Comparison of ENCODE assay signal across 14 cellular contexts in the genomic region with DNA sequence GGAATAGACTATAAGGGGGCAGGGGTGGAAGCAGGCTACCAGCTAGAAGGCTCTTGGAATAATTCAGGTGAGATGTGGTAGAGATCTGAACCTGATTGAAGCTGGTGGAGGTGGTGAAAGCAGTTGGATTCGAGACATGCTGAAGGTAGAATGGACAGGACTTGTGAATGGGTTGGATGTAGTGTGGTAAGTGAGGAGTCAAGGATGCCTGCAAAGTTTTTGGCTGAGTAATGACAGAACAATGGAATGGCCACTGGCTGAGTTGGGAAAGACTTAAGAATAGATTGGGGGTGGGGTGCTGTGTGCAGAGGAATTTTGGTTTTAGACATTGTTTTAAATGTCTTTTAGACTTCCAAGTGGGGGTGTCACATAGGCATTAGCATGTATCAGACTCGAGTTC. TPM values are rescaled to one million over a fixed set of nuclear protein-coding genes. Genes with fewer than 3 reads are reported as not detected.
DNase-seq lines count a peak whose midpoint lies in the region; ATAC-seq and TF ChIP-seq lines count a peak whose summit lies in the region.
"Had no signal": no experiment of that assay in that cellular context is flagged by ENCODE, and none has a peak within 500 bp of the region (broad histone marks: within the 10 kb centered on the region; RNA-seq: fewer than 3 reads in every experiment).

No MANE protein-coding gene starts in this region.

- no peaks in the 10 kb centered on the region for H3K79me2 ChIP-seq in fibroblast of lung (ENCODE audit: control insufficient read depth, insufficient read depth, low read length)

- no peaks in the 10 kb centered on the region for H4K20me1 ChIP-seq in fibroblast of lung (ENCODE audit: control insufficient read depth, extremely low read depth, insufficient read depth, low read length)

- intact Hi-C loops in cardiac septum (cut with DNase I): loop anchor here (5.0 kb wide), 1 partner anchor 107 kb away; no protein-coding TSS in a partner anchor

- no peak overlapping the region for H3K9ac ChIP-seq in fibroblast of lung (ENCODE audit: insufficient read depth, low read length)
- no peak overlapping the region for H3K9ac ChIP-seq in neuronal stem cell (ENCODE audit: low read depth, low read length, poor library complexity)

- no peak overlapping the region for H3K4me3 ChIP-seq in RWPE2 (ENCODE audit: severe bottlenecking)
- no peak overlapping the region for H3K4me3 ChIP-seq in fibroblast of lung (replicated peaks in 1 of 4; ENCODE audit: control extremely low read depth in 1 of 4, insufficient read depth in 1 of 4, low read depth in 3 of 4, low read length in 4 of 4)
- H3K4me3 ChIP-seq in neuronal stem cell (ENCODE audit: low read length in 2 of 2): no peak overlapping the region
- H3K4me3 ChIP-seq: dorsolateral prefrontal cortex, esophagus muscularis mucosa, Peyer's patch had no signal

- H3K14ac ChIP-seq in neuronal stem cell (ENCODE audit: low read length): no peak overlapping the region

- H3K27ac ChIP-seq in RWPE2 (ENCODE audit: poor library complexity, severe bottlenecking) (no peak overlapping the region), fibroblast of lung (ENCODE audit: insufficient read depth, low read length) (no peak overlapping the region), neuronal stem cell (replicated peaks; ENCODE audit: low read length) (peak overlapping the region; percentile 8)
- H3K27ac ChIP-seq: dorsolateral prefrontal cortex, esophagus muscularis mucosa, Peyer's patch had no signal

- no peaks in the 10 kb centered on the region for H3K4me1 ChIP-seq in RWPE2 (ENCODE audit: insufficient read depth, poor library complexity, severe bottlenecking)
- peaks cover 4% of the 10 kb centered on the region for H3K4me1 ChIP-seq in fibroblast of lung (ENCODE audit: control insufficient read depth, extremely low read depth, insufficient read depth, low read length)
- H3K4me1 ChIP-seq in neuronal stem cell (ENCODE audit: control insufficient read depth in 2 of 2, insufficient read depth in 1 of 2, low read depth in 1 of 2, low read length in 2 of 2): peaks cover 0 to 7% of the 10 kb centered on the region in 2 donors
- H3K4me1 ChIP-seq: esophagus muscularis mucosa, Peyer's patch had no signal

- no peaks in the 10 kb centered on the region for H3K9me3 ChIP-seq in RWPE2 (ENCODE audit: severe bottlenecking)
- H3K9me3 ChIP-seq in fibroblast of lung (ENCODE audit: control insufficient read depth, insufficient read depth, low read depth, low read length): no peaks in the 10 kb centered on the region
- no peaks in the 10 kb centered on the region for H3K9me3 ChIP-seq in neuronal stem cell (replicated peaks in 1 of 2; ENCODE audit: control insufficient read depth in 2 of 2, insufficient read depth in 1 of 2, low read depth in 1 of 2, low read length in 2 of 2)
- H3K9me3 ChIP-seq: esophagus muscularis mucosa, Peyer's patch had no signal

- no peak overlapping the region for H3K4ac ChIP-seq in neuronal stem cell (ENCODE audit: low read length)

- H2AK5ac ChIP-seq in neuronal stem cell (ENCODE audit: low read depth, low read length): no peak overlapping the region

- no peak for TF ChIP-seq POLR2A in GM18505 (IDR thresholded peaks at IDR 0.05; ENCODE audit: borderline replicate concordance, extremely low read depth, insufficient read depth, insufficient read length)

- no peak overlapping the region for H3K4me2 ChIP-seq in fibroblast of lung (ENCODE audit: extremely low read depth, insufficient read depth, low read length)
- no peak overlapping the region for H3K4me2 ChIP-seq in neuronal stem cell (ENCODE audit: insufficient read depth, low read length, poor library complexity, severe bottlenecking)

- no peak overlapping the region for H4K8ac ChIP-seq in neuronal stem cell (ENCODE audit: low read depth, low read length)

- H2AFZ ChIP-seq in fibroblast of lung (ENCODE audit: low read length) (no peak overlapping the region), neuronal stem cell (ENCODE audit: low read length) (no peak overlapping the region)

- H3K36me3 ChIP-seq in RWPE2 (ENCODE audit: low read depth) (peaks cover 13% of the 10 kb centered on the region), fibroblast of lung (ENCODE audit: control insufficient read depth, insufficient read depth, low read length) (no peaks in the 10 kb centered on the region), neuronal stem cell (replicated peaks in 1 of 2; ENCODE audit: control insufficient read depth in 2 of 2, insufficient read depth in 2 of 2, low read length in 2 of 2) (peaks cover 0 to 48% of the 10 kb centered on the region in 2 donors)

- no peak overlapping the region for H2BK120ac ChIP-seq in neuronal stem cell (ENCODE audit: low read depth, low read length)

- no peak overlapping the region for H4K91ac ChIP-seq in neuronal stem cell (ENCODE audit: low read depth, low read length, poor library complexity)

- no peak for TF ChIP-seq CTCF in RWPE2 (IDR thresholded peaks at IDR 0.05; ENCODE audit: poor library complexity, severe bottlenecking)
- TF ChIP-seq CTCF in fibroblast of lung (conservative IDR thresholded peaks at IDR 0.05 in 1 of 2, IDR thresholded peaks at IDR 0.05 in 1 of 2; ENCODE audit: low read depth in 1 of 2, low read length in 2 of 2): no peak

- H3K23ac ChIP-seq in neuronal stem cell (ENCODE audit: low read depth, low read length, poor library complexity): no peak overlapping the region

- no peak overlapping the region for H3K18ac ChIP-seq in neuronal stem cell (ENCODE audit: low read length)

- H3K27me3 ChIP-seq in RWPE2 (ENCODE audit: insufficient read depth, poor library complexity, severe bottlenecking) (no peaks in the 10 kb centered on the region), fibroblast of lung (ENCODE audit: control insufficient read depth, insufficient read depth, low read length) (no peaks in the 10 kb centered on the region), neuronal stem cell (ENCODE audit: control insufficient read depth in 3 of 3, insufficient read depth in 3 of 3, low read depth in 1 of 3, low read length in 3 of 3) (no peaks in the 10 kb centered on the region)
- H3K27me3 ChIP-seq: dorsolateral prefrontal cortex, esophagus muscularis mucosa, Peyer's patch had no signal

- H2BK15ac ChIP-seq in neuronal stem cell (ENCODE audit: low read length): no peak overlapping the region

- H2BK12ac ChIP-seq in neuronal stem cell (ENCODE audit: low read length): no peak overlapping the region

- no peak overlapping the region for H2BK5ac ChIP-seq in neuronal stem cell (ENCODE audit: low read length)

- no peaks in the 10 kb centered on the region for H3K79me1 ChIP-seq in neuronal stem cell (ENCODE audit: low read depth, low read length)

- ATAC-seq in RWPE2 (ENCODE audit: low read depth) (peak; percentile 51; the same call in 1 of the 3 replicates), GM18867 (IDR thresholded peaks at IDR 0.05; ENCODE audit: unreplicated experiment) (no peak), GM18505 (IDR thresholded peaks at IDR 0.05; ENCODE audit: unreplicated experiment) (no peak)

- no CpG with 5 or more reads among the region's 2 CpGs for WGBS in neuronal stem cell (ENCODE audit: extremely low coverage in 2 of 2, insufficient read length in 2 of 2, insufficient replicate concordance in 1 of 2), 2 donors

- DNase-seq in GM04504 (ENCODE audit: low read depth) (peak; percentile 13), RWPE2 (ENCODE audit: low spot score) (no peak), fibroblast of lung (ENCODE audit: low read depth in 2 of 2) (peak; percentile 11 to 85), neuronal stem cell (ENCODE audit: low spot score) (no peak), cardiac septum (ENCODE audit: low spot score) (no peak)
- DNase-seq: activated effector memory CD4-positive, alpha-beta T cell treated with Interleukin-2 at 50 U/mL for 16 hours; C1 segment of cervical spinal cord; dorsolateral prefrontal cortex; NCI-H82; nephron progenitor cell; Peyer's patch had no signal

RNA-seq across cellular contexts. Expression of gene HPF1, which starts 33.5 kb away (rescaled TPM):
- total RNA-seq in fibroblast of lung (14.0 and 19.3 TPM in 2 replicates), cardiac septum (18.0 TPM)
- 35.3 and 37.9 TPM in 2 replicates for polyA plus RNA-seq in fibroblast of lung
- 27.9 and 34.4 TPM in 2 replicates for polyA plus RNA-seq in fibroblast of lung (2012)
- not detected in 2 replicates for polyA minus RNA-seq in fibroblast of lung (ENCODE audit: low replicate concordance)
- polyA plus RNA-seq in neuronal stem cell (2013, experiment 1 of 2): 110 TPM
- 110 TPM for polyA plus RNA-seq in neuronal stem cell (2013, experiment 2 of 2)

Comparison
In these comparisons a context has a peak if more than half of its experiments do, and no peak if none do; other contexts are left out.
1. DNase-seq: peak in GM04504 (single experiment) and fibroblast of lung (2 of 2); none in RWPE2 (single experiment), neuronal stem cell (single experiment) and cardiac septum (single experiment).